Comparison of ENCODE assay signal across 1 cellular context in the genomic region with DNA sequence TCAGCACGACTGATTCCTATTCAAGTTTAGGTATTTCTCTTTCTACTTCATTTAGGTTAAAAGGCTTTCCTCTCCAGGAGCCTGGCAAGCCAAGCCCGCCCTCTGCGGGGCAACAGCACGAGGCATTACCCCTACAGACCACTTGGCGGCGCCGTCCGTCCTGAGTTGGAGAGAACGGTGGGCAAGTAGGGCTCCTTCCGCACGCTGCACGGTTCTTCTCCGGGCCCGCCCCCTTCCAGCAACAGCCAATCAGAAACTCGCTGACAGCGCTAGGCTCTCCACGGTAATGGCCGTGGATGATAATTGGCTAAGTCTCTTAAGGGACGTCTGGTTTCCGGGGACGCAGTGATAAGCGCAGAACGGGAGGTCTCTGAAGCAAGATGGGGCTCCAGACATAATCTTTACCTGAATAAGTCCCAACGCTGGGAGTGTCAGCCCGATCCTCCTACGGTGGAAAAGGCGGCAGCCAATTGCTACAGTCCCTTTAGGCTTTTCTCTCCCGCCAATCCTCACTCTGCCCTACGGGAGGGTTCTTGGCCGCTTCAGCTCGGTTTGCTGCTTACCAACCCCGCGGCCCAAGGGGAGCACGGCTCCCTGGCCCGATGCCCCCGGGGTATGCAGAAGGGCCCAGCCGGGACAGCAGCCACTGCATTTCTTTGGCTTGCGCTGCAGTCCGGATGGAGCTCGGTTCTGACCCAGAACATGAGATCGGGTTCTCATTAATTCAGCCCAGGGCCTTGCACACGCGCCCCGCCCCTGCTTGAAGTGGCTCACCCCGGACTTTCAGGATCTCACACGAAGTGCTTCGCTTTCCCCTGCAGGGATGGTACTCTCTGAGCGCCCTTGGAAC.
TF ChIP-seq lines count a peak whose summit lies in the region.

No MANE protein-coding gene starts in this region.

TF ChIP-seq in HepG2, 621 proteins besides CTCF, POLR2A, EP300 and RAD21 (continued from another document and continues in another):
- TF ChIP-seq TFE3 (CRISPR knock-in tag; IDR thresholded peaks at IDR 0.05): peak; percentile 39; the same call in 1 of the 2 replicates
- TF ChIP-seq MTERF4 (CRISPR knock-in tag; IDR thresholded peaks at IDR 0.05): 0 out of 2 replicates have a peak, but pooled peaks have one; percentile 33
- TF ChIP-seq RCOR2 (CRISPR knock-in tag; IDR thresholded peaks at IDR 0.05): no peak
- no peak for TF ChIP-seq AKNA (CRISPR knock-in tag; IDR thresholded peaks at IDR 0.05; ENCODE audit: borderline replicate concordance)
- TF ChIP-seq ZBTB26 (CRISPR knock-in tag; IDR thresholded peaks at IDR 0.05; ENCODE audit: borderline replicate concordance): peak; percentile 18; the same call in 1 of the 2 replicates
- no peak; the same call in 1 of the 2 replicates for TF ChIP-seq ZNF629 (CRISPR knock-in tag; conservative IDR thresholded peaks at IDR 0.05)
- 0 out of 2 replicates have a peak, but pooled peaks have one; percentile 36 for TF ChIP-seq PRDM10 (CRISPR knock-in tag; IDR thresholded peaks at IDR 0.05; ENCODE audit: low read depth)
- peak; percentile 82 for TF ChIP-seq POGK (CRISPR knock-in tag; conservative IDR thresholded peaks at IDR 0.05)
- TF ChIP-seq MIXL1 (CRISPR knock-in tag; IDR thresholded peaks at IDR 0.05): peak; percentile 87
- TF ChIP-seq, protein P1, sequence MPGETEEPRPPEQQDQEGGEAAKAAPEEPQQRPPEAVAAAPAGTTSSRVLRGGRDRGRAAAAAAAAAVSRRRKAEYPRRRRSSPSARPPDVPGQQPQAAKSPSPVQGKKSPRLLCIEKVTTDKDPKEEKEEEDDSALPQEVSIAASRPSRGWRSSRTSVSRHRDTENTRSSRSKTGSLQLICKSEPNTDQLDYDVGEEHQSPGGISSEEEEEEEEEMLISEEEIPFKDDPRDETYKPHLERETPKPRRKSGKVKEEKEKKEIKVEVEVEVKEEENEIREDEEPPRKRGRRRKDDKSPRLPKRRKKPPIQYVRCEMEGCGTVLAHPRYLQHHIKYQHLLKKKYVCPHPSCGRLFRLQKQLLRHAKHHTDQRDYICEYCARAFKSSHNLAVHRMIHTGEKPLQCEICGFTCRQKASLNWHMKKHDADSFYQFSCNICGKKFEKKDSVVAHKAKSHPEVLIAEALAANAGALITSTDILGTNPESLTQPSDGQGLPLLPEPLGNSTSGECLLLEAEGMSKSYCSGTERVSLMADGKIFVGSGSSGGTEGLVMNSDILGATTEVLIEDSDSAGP (CRISPR knock-in tag; IDR thresholded peaks at IDR 0.05; ENCODE audit: borderline replicate concordance): peak; percentile 87
- TF ChIP-seq SMYD3 (CRISPR knock-in tag; IDR thresholded peaks at IDR 0.05): peak; percentile 25
- no peak for TF ChIP-seq SRSF9 (IDR thresholded peaks at IDR 0.05; ENCODE audit: borderline replicate concordance, insufficient read depth, low read depth, low read length, poor library complexity, severe bottlenecking)
- TF ChIP-seq ZNF101 (CRISPR knock-in tag; IDR thresholded peaks at IDR 0.05; ENCODE audit: borderline replicate concordance, low read depth): no peak
- TF ChIP-seq, protein P2, sequence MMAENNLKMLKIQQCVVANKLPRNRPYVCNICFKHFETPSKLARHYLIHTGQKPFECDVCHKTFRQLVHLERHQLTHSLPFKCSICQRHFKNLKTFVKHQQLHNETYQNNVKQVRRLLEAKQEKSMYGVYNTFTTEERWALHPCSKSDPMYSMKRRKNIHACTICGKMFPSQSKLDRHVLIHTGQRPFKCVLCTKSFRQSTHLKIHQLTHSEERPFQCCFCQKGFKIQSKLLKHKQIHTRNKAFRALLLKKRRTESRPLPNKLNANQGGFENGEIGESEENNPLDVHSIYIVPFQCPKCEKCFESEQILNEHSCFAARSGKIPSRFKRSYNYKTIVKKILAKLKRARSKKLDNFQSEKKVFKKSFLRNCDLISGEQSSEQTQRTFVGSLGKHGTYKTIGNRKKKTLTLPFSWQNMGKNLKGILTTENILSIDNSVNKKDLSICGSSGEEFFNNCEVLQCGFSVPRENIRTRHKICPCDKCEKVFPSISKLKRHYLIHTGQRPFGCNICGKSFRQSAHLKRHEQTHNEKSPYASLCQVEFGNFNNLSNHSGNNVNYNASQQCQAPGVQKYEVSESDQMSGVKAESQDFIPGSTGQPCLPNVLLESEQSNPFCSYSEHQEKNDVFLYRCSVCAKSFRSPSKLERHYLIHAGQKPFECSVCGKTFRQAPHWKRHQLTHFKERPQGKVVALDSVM (CRISPR knock-in tag; IDR thresholded peaks at IDR 0.05): no peak
- no peak for TF ChIP-seq JUN (CRISPR knock-in tag; IDR thresholded peaks at IDR 0.05)
- TF ChIP-seq ZSCAN5A (CRISPR knock-in tag; IDR thresholded peaks at IDR 0.05; ENCODE audit: borderline replicate concordance): no peak
- TF ChIP-seq DBP (CRISPR knock-in tag; IDR thresholded peaks at IDR 0.05; ENCODE audit: not compliant biosample characterization): peak; percentile 33
- 0 out of 2 replicates have a peak, but pooled peaks have one; percentile 68 for TF ChIP-seq ZNF333 (CRISPR knock-in tag; IDR thresholded peaks at IDR 0.05; ENCODE audit: borderline replicate concordance)
- no peak; the same call in 1 of the 2 replicates for TF ChIP-seq ELF4 (CRISPR knock-in tag; IDR thresholded peaks at IDR 0.05; ENCODE audit: borderline replicate concordance)
- peak; percentile 55; the same call in 1 of the 2 replicates for TF ChIP-seq ZNF143 (CRISPR knock-in tag; IDR thresholded peaks at IDR 0.05)
- TF ChIP-seq YY1 (IDR thresholded peaks at IDR 0.05; ENCODE audit: insufficient read depth, insufficient replicate concordance, low read depth, low read length): peak; percentile 84
- TF ChIP-seq, protein P3, sequence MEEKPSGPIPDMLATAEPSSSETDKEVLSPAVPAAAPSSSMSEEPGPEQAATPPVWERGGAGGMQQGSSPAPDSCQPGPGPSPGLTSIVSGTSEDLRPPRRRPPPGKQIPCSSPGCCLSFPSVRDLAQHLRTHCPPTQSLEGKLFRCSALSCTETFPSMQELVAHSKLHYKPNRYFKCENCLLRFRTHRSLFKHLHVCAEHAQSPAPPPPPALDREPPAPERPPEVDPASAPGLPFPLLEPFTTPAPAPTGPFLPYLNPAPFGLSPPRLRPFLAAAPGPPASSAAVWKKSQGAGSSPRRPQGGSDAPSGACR (CRISPR knock-in tag; IDR thresholded peaks at IDR 0.05): no peak
- TF ChIP-seq ZNF543 (CRISPR knock-in tag; IDR thresholded peaks at IDR 0.05): no peak
- TF ChIP-seq ZIK1 (CRISPR knock-in tag; IDR thresholded peaks at IDR 0.05; ENCODE audit: borderline replicate concordance, low read depth): no peak; the same call in 1 of the 2 replicates
